8 cellular contexts compared by ENCODE assay signal in genomic region chr2:27320958-27321543, GRCh38. TPM values are rescaled to one million over a fixed set of nuclear protein-coding genes. Genes with fewer than 3 reads are reported as not detected.
A peak's percentile ranks its signal among the peaks of the same experiment; 100 is the strongest.
DNase-seq lines count a peak whose midpoint lies in the region; ATAC-seq and TF ChIP-seq lines count a peak whose summit lies in the region.

No MANE protein-coding gene starts in this region.

- peaks cover 6% of the 10 kb centered on the region for H3K36me3 ChIP-seq in BE2C
- peaks cover 22% of the 10 kb centered on the region for H3K36me3 ChIP-seq in skeletal muscle satellite cell (ENCODE audit: insufficient read depth, low read length)

- TF ChIP-seq CTCF in BE2C (IDR thresholded peaks at IDR 0.05; ENCODE audit: low read depth, low read length) (peak; percentile 52), WI38 (IDR thresholded peaks at IDR 0.05; ENCODE audit: low read depth, low read length) (peak; percentile 59)

- ATAC-seq in HG03460 (IDR thresholded peaks at IDR 0.05; ENCODE audit: unreplicated experiment) (no peak), HG03342 (IDR thresholded peaks at IDR 0.05; ENCODE audit: unreplicated experiment) (no peak), GM19351 (IDR thresholded peaks at IDR 0.05; ENCODE audit: unreplicated experiment) (no peak)

- H3K9ac ChIP-seq in skeletal muscle satellite cell (ENCODE audit: low read depth, low read length), result peak overlapping the region; percentile 93

- H3K27me3 ChIP-seq in BE2C (no peaks in the 10 kb centered on the region), skeletal muscle satellite cell (ENCODE audit: control insufficient read depth, insufficient read depth, low read length) (no peaks in the 10 kb centered on the region)

- peak; percentile 78 for DNase-seq in BE2C
- peak; percentile 95 for DNase-seq in HPDE6-E6E7 (ENCODE audit: extremely low spot score)
- DNase-seq in cardiac septum (ENCODE audit: low spot score), result peak; percentile 84

- intact Hi-C loops in cardiac septum (cut with DNase I), result no loop called here

- H3K4me2 ChIP-seq in skeletal muscle satellite cell (ENCODE audit: low read length), result peak overlapping the region; percentile 91

- H3K4me1 ChIP-seq in BE2C (peaks cover 11% of the 10 kb centered on the region), skeletal muscle satellite cell (ENCODE audit: control insufficient read depth, insufficient read depth, low read length) (peaks cover 29% of the 10 kb centered on the region)

- H3K4me3 ChIP-seq in BE2C (ENCODE audit: low read depth, low read length) (peak overlapping the region; percentile 21; the same call in 1 of the 2 replicates), WI38 (ENCODE audit: low read depth, low read length) (peak overlapping the region; percentile 31; the same call in 1 of the 2 replicates), skeletal muscle satellite cell (ENCODE audit: low read length) (peak overlapping the region; percentile 82)

- H3K9me3 ChIP-seq in BE2C (no peaks in the 10 kb centered on the region), skeletal muscle satellite cell (replicated peaks; ENCODE audit: low read length) (no peaks in the 10 kb centered on the region)

RNA-seq across cellular contexts. Expression of gene MPV17, which starts 1.8 kb away (rescaled TPM):
- polyA plus RNA-seq in BE2C (2012; ENCODE audit: insufficient read depth, insufficient read length, low read depth), result 79.6 TPM
- total RNA-seq in cardiac septum, result 69.3 TPM
- total RNA-seq in skeletal muscle satellite cell (2012; rRNA removed), result 68.8 and 84.4 TPM in 2 replicates

RNA-seq across cellular contexts. Expression of gene UCN, which starts 12.8 kb away (rescaled TPM):
- 4.1 TPM for polyA plus RNA-seq in BE2C (2012; ENCODE audit: insufficient read depth, insufficient read length, low read depth)
- 2.1 TPM for total RNA-seq in cardiac septum
- 0.66 and 1.3 TPM in 2 replicates for total RNA-seq in skeletal muscle satellite cell (2012; rRNA removed)

RNA-seq across cellular contexts. Expression of gene GTF3C2, which starts 35.5 kb away (rescaled TPM):
- polyA plus RNA-seq in BE2C (2012; ENCODE audit: insufficient read depth, insufficient read length, low read depth), result 144 TPM
- 23.9 TPM for total RNA-seq in cardiac septum
- total RNA-seq in skeletal muscle satellite cell (2012; rRNA removed), result 25.6 and 34.3 TPM in 2 replicates

RNA-seq across cellular contexts. Expression of gene TRIM54, which starts 38.8 kb away (rescaled TPM):
- polyA plus RNA-seq in BE2C (2012; ENCODE audit: insufficient read depth, insufficient read length, low read depth), result not detected
- 218 TPM for total RNA-seq in cardiac septum
- 2.2 TPM in 1 of 2 replicates, not detected in the other for total RNA-seq in skeletal muscle satellite cell (2012; rRNA removed)

RNA-seq across cellular contexts. Expression of gene DNAJC5G, which starts 45.8 kb away (rescaled TPM):
- polyA plus RNA-seq in BE2C (2012; ENCODE audit: insufficient read depth, insufficient read length, low read depth), result 0.39 TPM
- 1.6 TPM for total RNA-seq in cardiac septum
- not detected in 2 replicates for total RNA-seq in skeletal muscle satellite cell (2012; rRNA removed)

Comparison
In these comparisons a context has a peak if more than half of its experiments do, and no peak if none do; other contexts are left out.
1. H3K4me3 ChIP-seq: peak in every context shown above with its lines; median percentile 82 in skeletal muscle satellite cell; 31 in WI38; 21 in BE2C.